In genomic region chr3:88195951-88196434, GRCh38 we compare ENCODE assay signal across 15 cellular contexts. TPM values are rescaled to one million over a fixed set of nuclear protein-coding genes. Genes with fewer than 3 reads are reported as not detected.
DNase-seq lines count a peak whose midpoint lies in the region; ATAC-seq and TF ChIP-seq lines count a peak whose summit lies in the region.
"Had no signal": no experiment of that assay in that cellular context is flagged by ENCODE, and none has a peak within 500 bp of the region (broad histone marks: within the 10 kb centered on the region; RNA-seq: fewer than 3 reads in every experiment).

No MANE protein-coding gene starts in this region.

- H3K9me3 Mint-ChIP-seq in osteocyte (ENCODE audit: unreplicated experiment) = no peaks in the 10 kb centered on the region

- H3K4me1 Mint-ChIP-seq in osteocyte (ENCODE audit: unreplicated experiment) = peaks cover 1% of the 10 kb centered on the region

- in situ Hi-C loops in astrocyte of the spinal cord (cut with HindIII; ENCODE audit: low sequenced_read_pairs) = no loop called here

- no peak overlapping the region for H3K4me3 Mint-ChIP-seq in osteocyte (ENCODE audit: unreplicated experiment)

- no peak overlapping the region for H3K4me3 ChIP-seq in astrocyte of the spinal cord (ENCODE audit: low read depth, low read length)
- H3K4me3 ChIP-seq: BLaER1 treated with 17β-estradiol and CSF1 and Interleukin-3, amounts not matched to agents 10 nM and 100 nM; colonic mucosa; suprapubic skin had no signal

- no peak for ATAC-seq in HG02938 (IDR thresholded peaks at IDR 0.05; ENCODE audit: unreplicated experiment)

- peak; percentile 26 for DNase-seq in Daoy (ENCODE audit: low read depth)
- peak; percentile 80 for DNase-seq in MV-4-11 (lab: John Stamatoyannopoulos, UW)
- DNase-seq in astrocyte of the spinal cord (ENCODE audit: low read depth, low spot score) = peak; percentile 56
- peak; percentile 52 for DNase-seq in renal cortical epithelial cell (ENCODE audit: low read depth)
- DNase-seq in osteocyte (ENCODE audit: extremely low spot score, unreplicated experiment) = no peak
- no peak for DNase-seq in NK-92 treated with Interleukin-12 subunit alpha and Interleukin-12 subunit beta, amount 100 ng/mL, for 24 hours (lab: John Stamatoyannopoulos, UW)
- DNase-seq in NCI-H2029 treated with DMSO at 0.1 percent for 48 hours (lab: John Stamatoyannopoulos, UW) = no peak
- DNase-seq: activated gamma-delta T cell, colonic mucosa, foreskin melanocyte, NCI-H146, SIG-M5 had no signal

- H3K36me3 Mint-ChIP-seq in osteocyte (ENCODE audit: unreplicated experiment) = no peaks in the 10 kb centered on the region

- H3K27ac Mint-ChIP-seq in osteocyte (ENCODE audit: unreplicated experiment) = no peak overlapping the region

- TF ChIP-seq CTCF in astrocyte of the spinal cord (IDR thresholded peaks at IDR 0.05; ENCODE audit: low read depth, low read length) (no peak), osteocyte (IDR thresholded peaks at IDR 0.05) (no peak)

- peaks cover 16% of the 10 kb centered on the region for H3K27me3 Mint-ChIP-seq in osteocyte (ENCODE audit: unreplicated experiment)

RNA-seq across cellular contexts. Expression of gene C3orf38, which starts 46.2 kb away (rescaled TPM):
- total RNA-seq in Daoy (2014; rRNA removed; shearing (Covaris generic)) = 13.8 and 17.1 TPM in 2 replicates
- 26.7 and 35.3 TPM in 2 replicates for total RNA-seq in renal cortical epithelial cell
- 27.4 and 30.2 TPM in 2 replicates for total RNA-seq in osteocyte

Comparison
In these comparisons a context has a peak if more than half of its experiments do, and no peak if none do; other contexts are left out.
1. DNase-seq: peak in Daoy (single experiment), MV-4-11 (single experiment), astrocyte of the spinal cord (single experiment) and renal cortical epithelial cell (single experiment); none in osteocyte (single experiment), NK-92 treated with Interleukin-12 subunit alpha and Interleukin-12 subunit beta, amount 100 ng/mL, for 24 hours (single experiment) and NCI-H2029 treated with DMSO at 0.1 percent for 48 hours (single experiment).